In genomic region chr6:15854378-15854777, GRCh38 we compare ENCODE assay signal across 33 cellular contexts.
"Had no signal": no experiment of that assay in that cellular context is flagged by ENCODE, and none has a peak within 500 bp of the region (broad histone marks: within the 10 kb centered on the region; RNA-seq: fewer than 3 reads in every experiment).

No MANE protein-coding gene starts in this region.

- H3K27ac ChIP-seq: KMS-11 had no signal

- H3K27me3 ChIP-seq: MG63 had no signal

- H3K4me3 ChIP-seq: MG63 had no signal

- H3K36me3 ChIP-seq: MG63 had no signal

- H3K4me2 ChIP-seq: KMS-11 had no signal

- H3K9ac ChIP-seq: KMS-11 had no signal

- H3K9me3 ChIP-seq: MG63 had no signal

- DNase-seq: Karpas-422, Kasumi-1, MM.1S, MV-4-11, NCI-H1048, NCI-H1092, NCI-H1092 treated with DMSO at 0.1 percent for 48 hours, NCI-H1105, NCI-H1105 treated with DMSO at 0.1 percent for 48 hours, NCI-H1417 treated with DMSO at 0.1 percent for 48 hours, NCI-H1436, NCI-H1436 treated with DMSO at 0.1 percent for 48 hours, NCI-H146, NCI-H1694, NCI-H1694 treated with DMSO at 0.1 percent for 48 hours, NCI-H187, NCI-H187 treated with DMSO at 0.1 percent for 48 hours, NCI-H1930, NCI-H2029, NCI-H2029 treated with DMSO at 0.1 percent for 48 hours, NCI-H2081, NCI-H2081 treated with DMSO at 0.1 percent for 48 hours, NCI-H2107, NCI-H2171, NCI-H2171 treated with DMSO at 0.1 percent for 48 hours, NCI-H2227 treated with DMSO at 0.1 percent for 48 hours, NCI-H226, NCI-H345, NCI-H446, NCI-H446 treated with DMSO at 0.1 percent for 48 hours, NCI-H510A had no signal
